8 cellular contexts compared by ENCODE assay signal in the genomic region with DNA sequence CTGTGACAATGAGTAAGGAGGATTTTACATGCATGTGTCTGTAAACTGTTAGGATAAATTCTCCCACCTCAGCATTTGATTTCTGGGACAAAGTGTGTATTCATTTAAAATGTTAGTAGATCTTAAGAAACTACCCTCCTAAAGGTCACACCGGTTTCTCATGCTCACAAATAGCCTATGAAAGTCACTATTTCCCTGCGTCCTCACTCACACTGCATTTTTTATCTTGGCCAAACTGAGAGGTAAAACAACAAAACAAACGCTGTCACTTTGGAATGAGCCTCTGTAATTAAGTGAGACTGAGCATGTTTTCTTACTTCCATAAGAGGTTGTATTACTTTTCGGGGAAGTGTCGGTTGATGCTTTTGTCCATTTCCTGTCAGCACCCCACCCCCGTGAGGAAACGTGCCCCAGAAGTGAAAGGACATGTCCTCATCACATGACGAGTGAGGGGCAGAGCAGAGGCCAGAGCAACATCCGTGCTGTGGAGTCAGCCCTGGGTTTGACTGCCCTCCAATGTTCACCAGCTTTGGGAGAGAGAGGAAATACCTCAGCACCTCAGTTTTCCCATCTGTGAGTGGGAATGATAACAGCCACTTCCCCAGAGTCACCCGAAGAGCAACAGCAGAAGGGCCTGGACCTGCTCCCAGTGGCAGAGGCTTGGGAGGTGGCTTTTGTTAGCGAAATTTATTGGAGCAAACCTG. TPM values are rescaled to one million over a fixed set of nuclear protein-coding genes. Genes with fewer than 3 reads are reported as not detected.
DNase-seq lines count a peak whose midpoint lies in the region; ATAC-seq and TF ChIP-seq lines count a peak whose summit lies in the region.

No MANE protein-coding gene starts in this region.

- H3K4me3 Mint-ChIP-seq in activated T-cell treated with anti-CD3 and anti-CD28 coated beads, Interleukin-2, amount 50 U/mL, for 72 hours = peak overlapping the region; percentile 96 to 98

- intact Hi-C loops in left ventricle myocardium inferior (cut with micrococcal nuclease) = loop anchor here (5.0 kb wide), 1 partner anchor 38 kb away; no protein-coding TSS in a partner anchor

- peak; percentile 46 for ATAC-seq in GM21526 (IDR thresholded peaks at IDR 0.05; ENCODE audit: low FRiP score, unreplicated experiment)
- peak; percentile 35 to 47 for ATAC-seq in activated T-cell treated with anti-CD3 and anti-CD28 coated beads, Interleukin-2, amount 50 U/mL, for 72 hours (replicated peaks in 1 of 2)

- H3K27me3 ChIP-seq in left ventricle myocardium inferior (ENCODE audit: low read depth) = no peaks in the 10 kb centered on the region
- no peaks in the 10 kb centered on the region for H3K27me3 ChIP-seq in HAP-1 (ENCODE audit: low read depth)

- H3K4me1 ChIP-seq in left ventricle myocardium inferior (peaks cover 96% of the 10 kb centered on the region), HAP-1 (peaks cover 30% of the 10 kb centered on the region)

- H3K36me3 ChIP-seq in left ventricle myocardium inferior (peaks cover 6% of the 10 kb centered on the region), HAP-1 (replicated peaks) (peaks cover 4% of the 10 kb centered on the region)

- H3K36me3 Mint-ChIP-seq in activated T-cell treated with anti-CD3 and anti-CD28 coated beads, Interleukin-2, amount 50 U/mL, for 72 hours (ENCODE audit: insufficient read depth in 2 of 2) = peaks cover 13 to 18% of the 10 kb centered on the region in 2 donors

- no peaks in the 10 kb centered on the region for H3K27me3 Mint-ChIP-seq in activated T-cell treated with anti-CD3 and anti-CD28 coated beads, Interleukin-2, amount 50 U/mL, for 72 hours (ENCODE audit: low read depth)

- H3K27ac Mint-ChIP-seq in activated T-cell treated with anti-CD3 and anti-CD28 coated beads, Interleukin-2, amount 50 U/mL, for 72 hours = peak overlapping the region; percentile 100

- in situ Hi-C loops in HAP-1 (cut with MboI; ENCODE audit: low sequenced_read_pairs) = no loop called here

- H3K9me3 ChIP-seq in left ventricle myocardium inferior (replicated peaks) (no peaks in the 10 kb centered on the region), HAP-1 (no peaks in the 10 kb centered on the region)

- peaks cover 77% of the 10 kb centered on the region for H3K4me1 Mint-ChIP-seq in activated T-cell treated with anti-CD3 and anti-CD28 coated beads, Interleukin-2, amount 50 U/mL, for 72 hours (ENCODE audit: low read depth)

- no peaks in the 10 kb centered on the region for H3K9me3 Mint-ChIP-seq in activated T-cell treated with anti-CD3 and anti-CD28 coated beads, Interleukin-2, amount 50 U/mL, for 72 hours

- peak overlapping the region; percentile 77 for H3K4me3 ChIP-seq in left ventricle myocardium inferior
- no peak overlapping the region for H3K4me3 ChIP-seq in HAP-1

- peak; percentile 59 for DNase-seq in ELR (ENCODE audit: low read depth)
- DNase-seq in KG1 (lab: John Stamatoyannopoulos, UW) = peak; percentile 40
- DNase-seq in activated T-cell treated with anti-CD3 and anti-CD28 coated beads, Interleukin-2, amount 50 U/mL, for 72 hours = peak; percentile 75 to 79
- DNase-seq in left ventricle myocardium inferior = peak; percentile 78
- peak; percentile 49 to 61 for DNase-seq in stimulated activated CD4-positive, alpha-beta T cell treated with anti-CD3 and anti-CD28 coated beads, Interleukin-15, amount 100 ng/mL, for 48 hours (ENCODE audit: low read depth in 2 of 2)
- no peak for DNase-seq in HAP-1 (ENCODE audit: low spot score in 2 of 2)
- DNase-seq in HuH-7 (ENCODE audit: low spot score) = no peak

- TF ChIP-seq CTCF in left ventricle myocardium inferior (IDR thresholded peaks at IDR 0.05; ENCODE audit: borderline replicate concordance) = no peak

- H3K27ac ChIP-seq in left ventricle myocardium inferior (replicated peaks) = peak overlapping the region; percentile 98

RNA-seq across cellular contexts. Expression of gene GYPC, which starts 3.1 kb away (rescaled TPM):
- total RNA-seq in activated T-cell treated with anti-CD3 and anti-CD28 coated beads, Interleukin-2, amount 50 U/mL, for 72 hours = 100 to 1,000 TPM; 144 to 148 TPM
- 98.8 TPM for total RNA-seq in left ventricle myocardium inferior

Comparison
In these comparisons a context has a peak if more than half of its experiments do, and no peak if none do; other contexts are left out.
1. DNase-seq: peak in ELR (single experiment), KG1 (single experiment), activated T-cell treated with anti-CD3 and anti-CD28 coated beads, Interleukin-2, amount 50 U/mL, for 72 hours (2 of 2), left ventricle myocardium inferior (single experiment) and stimulated activated CD4-positive, alpha-beta T cell treated with anti-CD3 and anti-CD28 coated beads, Interleukin-15, amount 100 ng/mL, for 48 hours (2 of 2); none in HAP-1 (0 of 2) and HuH-7 (single experiment).